Comparison of ENCODE assay signal across 8 cellular contexts in genomic region chr21:44013380-44014088, GRCh38. TPM values are rescaled to one million over a fixed set of nuclear protein-coding genes. Genes with fewer than 3 reads are reported as not detected.
DNase-seq lines count a peak whose midpoint lies in the region; ATAC-seq, FAIRE-seq and TF ChIP-seq lines count a peak whose summit lies in the region.

No MANE protein-coding gene starts in this region.

- ATAC-seq in A549 (peak in 1 of 2 experiments; percentile 40; a peak in 3 of 6 replicates), GM23338 (no peak), mucosa of descending colon (peak; percentile 35), HG03521 (IDR thresholded peaks at IDR 0.05; ENCODE audit: unreplicated experiment) (no peak)

- WGBS in A549 (ENCODE audit: missing lambda C conversion rate): 27% methylated on average over 8 of the region's 8 CpGs
- WGBS in tibial nerve, 2 donors: 12 to 15% methylated on average over 8 of the region's 8 CpGs

- TF ChIP-seq POLR2A in A549 (IDR thresholded peaks at IDR 0.05; ENCODE audit: low read length) (no peak), tibial nerve (IDR thresholded peaks at IDR 0.05) (no peak)

- H3K27me3 ChIP-seq in GM23338 (ENCODE audit: insufficient read depth) (no peaks in the 10 kb centered on the region), tibial nerve (no peaks in the 10 kb centered on the region)

- H3K4me3 Mint-ChIP-seq in GM23338: peak overlapping the region; percentile 87

- peak overlapping the region in 1 of 2 experiments; percentile 99; a peak in 5 of 6 replicates for H3K27ac ChIP-seq in A549
- peak overlapping the region; percentile 86; the same call in 1 of the 2 replicates for H3K27ac ChIP-seq in GM23338 (ENCODE audit: low read depth)
- peak overlapping the region in 1 of 2 donors; percentile 99 for H3K27ac ChIP-seq in coronary artery
- H3K27ac ChIP-seq in tibial nerve: peak overlapping the region; percentile 86 to 99 (median 96)

- no peak for FAIRE-seq in A549 (lab: Jason Lieb, UNC)

- peaks cover 59% of the 10 kb centered on the region for H3K79me2 ChIP-seq in GM23338 (replicated peaks; ENCODE audit: insufficient read depth)

- H3K36me3 Mint-ChIP-seq in GM23338 (ENCODE audit: low read depth): no peaks in the 10 kb centered on the region; the same call in 2 of the 3 replicates

- no peaks in the 10 kb centered on the region for H3K9me3 ChIP-seq in A549
- no peaks in the 10 kb centered on the region for H3K9me3 ChIP-seq in mucosa of descending colon
- H3K9me3 ChIP-seq in tibial nerve: no peaks in the 10 kb centered on the region

- no peaks in the 10 kb centered on the region for H3K36me3 ChIP-seq in GM23338 (ENCODE audit: insufficient read depth)
- no peaks in the 10 kb centered on the region for H3K36me3 ChIP-seq in mucosa of descending colon (ENCODE audit: low read depth)
- no peaks in the 10 kb centered on the region for H3K36me3 ChIP-seq in tibial nerve

- peak overlapping the region; percentile 47; the same call in 1 of the 2 replicates for H2AFZ ChIP-seq in GM23338

- TF ChIP-seq RAD21 in A549 (conservative IDR thresholded peaks at IDR 0.05 in 1 of 2, IDR thresholded peaks at IDR 0.05 in 1 of 2): no peak

- peak overlapping the region; percentile 98 for H3K4me3 ChIP-seq in A549
- H3K4me3 ChIP-seq in GM23338: peak overlapping the region; percentile 98
- H3K4me3 ChIP-seq in coronary artery: peak overlapping the region; percentile 98
- H3K4me3 ChIP-seq in mucosa of descending colon: peak overlapping the region; percentile 85
- H3K4me3 ChIP-seq in tibial nerve: peak overlapping the region in 3 of 4 donors; percentile 73 to 82 (median 79)

- DNase-seq in A549 (ENCODE audit: low read depth in 1 of 2, low spot score in 1 of 2) (peak in 1 of 2 experiments; percentile 19), GM23338 (ENCODE audit: low spot score) (peak; percentile 34), T follicular helper cell (ENCODE audit: low read depth) (peak; percentile 24), coronary artery (ENCODE audit: low spot score) (no peak), mucosa of descending colon (peak in 1 of 3 donors; percentile 33), tibial nerve (ENCODE audit: low spot score in 2 of 2) (no peak), NCI-H1930 (lab: John Stamatoyannopoulos, UW) (no peak)

- no peaks in the 10 kb centered on the region for H3K9me2 ChIP-seq in GM23338 (ENCODE audit: insufficient read depth)

- peaks cover 31% of the 10 kb centered on the region for H3K4me1 Mint-ChIP-seq in GM23338

- H3K4me2 ChIP-seq in A549 (peak overlapping the region; percentile 96), GM23338 (peak overlapping the region; percentile 98)

- CTCF ChIA-PET in A549 (lab: Yijun Ruan, JAX): interaction anchor here (0.6 to 1.2 kb wide), 2 partner anchors 38 to 70 kb away, joined by 4 read pairs; no protein-coding TSS in a partner anchor

- TF ChIP-seq EP300 in A549 (IDR thresholded peaks at IDR 0.05) (no peak), tibial nerve (IDR thresholded peaks at IDR 0.05) (no peak)

- H3K27me3 Mint-ChIP-seq in GM23338 (ENCODE audit: insufficient read depth, low read depth, poor library complexity): peaks cover 7% of the 10 kb centered on the region

- peaks cover 14% of the 10 kb centered on the region for H3F3A ChIP-seq in GM23338 (replicated peaks; ENCODE audit: low read depth)

- peak overlapping the region; percentile 90 for H3K27ac Mint-ChIP-seq in GM23338

- intact Hi-C loops in mucosa of descending colon (cut with DNase I, micrococcal nuclease): no loop called here

- TF ChIP-seq CTCF in A549 (IDR thresholded peaks at IDR 0.05) (no peak), GM23338 (conservative IDR thresholded peaks at IDR 0.05; ENCODE audit: low read depth in 2 of 2) (no peak), coronary artery (IDR thresholded peaks at IDR 0.05) (no peak), mucosa of descending colon (IDR thresholded peaks at IDR 0.05) (no peak), tibial nerve (IDR thresholded peaks at IDR 0.05) (no peak)

- peaks cover 44% of the 10 kb centered on the region for H4K20me1 ChIP-seq in GM23338 (replicated peaks; ENCODE audit: insufficient read depth)

- POLR2A ChIA-PET in A549 (lab: Yijun Ruan, JAX): no interaction called here

- H3K4me1 ChIP-seq in A549: peaks cover 19% of the 10 kb centered on the region; the same call in 2 of the 3 replicates
- H3K4me1 ChIP-seq in GM23338 (ENCODE audit: insufficient read depth): peaks cover 18% of the 10 kb centered on the region
- peaks cover 33% of the 10 kb centered on the region for H3K4me1 ChIP-seq in mucosa of descending colon (ENCODE audit: low read depth)
- peaks cover 0 to 58% (median 21%) of the 10 kb centered on the region in 4 donors for H3K4me1 ChIP-seq in tibial nerve

- H3K9me3 Mint-ChIP-seq in GM23338: no peaks in the 10 kb centered on the region

TF ChIP-seq in A549, 52 proteins besides CTCF, POLR2A, EP300 and RAD21:
- TF ChIP-seq ZFP36 (IDR thresholded peaks at IDR 0.05; ENCODE audit: borderline replicate concordance, partially characterized antibody) (no peak), HDAC2 (IDR thresholded peaks at IDR 0.05) (no peak), EHMT2 (IDR thresholded peaks at IDR 0.05; ENCODE audit: low read depth) (no peak), POLR2AphosphoS2 (conservative IDR thresholded peaks at IDR 0.05; ENCODE audit: low read length) (no peak), FOXS1 (CRISPR knock-in tag; IDR thresholded peaks at IDR 0.05) (no peak), JUNB (IDR thresholded peaks at IDR 0.05) (no peak), ZNF302 (CRISPR knock-in tag; IDR thresholded peaks at IDR 0.05) (no peak), MYC (IDR thresholded peaks at IDR 0.05; ENCODE audit: borderline replicate concordance, low read length) (no peak), ZC3H11A (IDR thresholded peaks at IDR 0.05) (no peak), TFCP2L1 (CRISPR knock-in tag; IDR thresholded peaks at IDR 0.05) (no peak), FOSL2 (IDR thresholded peaks at IDR 0.05) (no peak), FOSL2 (CRISPR knock-in tag; IDR thresholded peaks at IDR 0.05) (no peak), SMC3 (IDR thresholded peaks at IDR 0.05) (no peak), RCOR1 (IDR thresholded peaks at IDR 0.05; ENCODE audit: low read depth, low read length) (no peak), E2F6 (IDR thresholded peaks at IDR 0.05; ENCODE audit: borderline replicate concordance, low read depth) (no peak)

TF ChIP-seq in GM23338, 12 proteins besides CTCF, POLR2A, EP300 and RAD21 (continues in another document):
- TF ChIP-seq ZNF114 (CRISPR knock-in tag; IDR thresholded peaks at IDR 0.05) (no peak), ZNF331 (CRISPR knock-in tag; IDR thresholded peaks at IDR 0.05; ENCODE audit: low read depth) (no peak), CREB1 (CRISPR knock-in tag; IDR thresholded peaks at IDR 0.05; ENCODE audit: low read depth) (no peak), POLR2AphosphoS5 (IDR thresholded peaks at IDR 0.05; ENCODE audit: low read depth) (no peak), ETS1 (IDR thresholded peaks at IDR 0.05) (no peak), STAT1 (IDR thresholded peaks at IDR 0.05; ENCODE audit: unreplicated experiment) (no peak), EZH2phosphoT487 (IDR thresholded peaks at IDR 0.05; ENCODE audit: unreplicated experiment) (no peak)

RNA-seq across cellular contexts. Expression of gene TRAPPC10, which starts 1.4 kb away (rescaled TPM):
- polyA plus RNA-seq in A549 (2011; rRNA removed): 27.7 and 32.3 TPM in 2 replicates
- polyA plus RNA-seq in A549 (2012; cell fraction: cytosol; rRNA removed): 12.6 and 16.1 TPM in 2 replicates
- 29.1 and 37.9 TPM in 2 replicates for polyA plus RNA-seq in A549 (2012; cell fraction: nucleus; rRNA removed)
- 11.6 to 12.3 TPM (median 11.8 TPM) in 3 replicates for polyA plus RNA-seq in A549 (2017; fragmentation: RNase III; extraction: RNeasy Plus Mini Kit Qiagen cat#74134 plus additional on column Dnase treatment)
- polyA minus RNA-seq in A549 (2011; rRNA and poly(A)+ RNA removed): 25.1 and 26.4 TPM in 2 replicates
- 27.1 and 30.9 TPM in 2 replicates for total RNA-seq in GM23338 (2014; rRNA removed; shearing (Covaris generic))
- polyA plus RNA-seq in GM23338 (2016; fragmentation: Nextera tagmentation; extraction: Ambion mirVana): 14.0 and 16.2 TPM in 2 replicates
- total RNA-seq in mucosa of descending colon: 10 to 100 TPM; 57.7 to 86.8 (median 61.9) TPM
- total RNA-seq in tibial nerve: 10 to 100 TPM; 27.7 to 53.8 (median 38.4) TPM

Comparison
In these comparisons a context has a peak if more than half of its experiments do, and no peak if none do; other contexts are left out.
1. DNase-seq: peak in GM23338 (single experiment) and T follicular helper cell (single experiment); none in coronary artery (single experiment), tibial nerve (0 of 2) and NCI-H1930 (0 of 2).
2. Peak in every context shown above with its lines, with median percentiles within 50 percentile points of each other: H3K4me3 ChIP-seq.